ENCODE assay signal across 17 cellular contexts in the genomic region with DNA sequence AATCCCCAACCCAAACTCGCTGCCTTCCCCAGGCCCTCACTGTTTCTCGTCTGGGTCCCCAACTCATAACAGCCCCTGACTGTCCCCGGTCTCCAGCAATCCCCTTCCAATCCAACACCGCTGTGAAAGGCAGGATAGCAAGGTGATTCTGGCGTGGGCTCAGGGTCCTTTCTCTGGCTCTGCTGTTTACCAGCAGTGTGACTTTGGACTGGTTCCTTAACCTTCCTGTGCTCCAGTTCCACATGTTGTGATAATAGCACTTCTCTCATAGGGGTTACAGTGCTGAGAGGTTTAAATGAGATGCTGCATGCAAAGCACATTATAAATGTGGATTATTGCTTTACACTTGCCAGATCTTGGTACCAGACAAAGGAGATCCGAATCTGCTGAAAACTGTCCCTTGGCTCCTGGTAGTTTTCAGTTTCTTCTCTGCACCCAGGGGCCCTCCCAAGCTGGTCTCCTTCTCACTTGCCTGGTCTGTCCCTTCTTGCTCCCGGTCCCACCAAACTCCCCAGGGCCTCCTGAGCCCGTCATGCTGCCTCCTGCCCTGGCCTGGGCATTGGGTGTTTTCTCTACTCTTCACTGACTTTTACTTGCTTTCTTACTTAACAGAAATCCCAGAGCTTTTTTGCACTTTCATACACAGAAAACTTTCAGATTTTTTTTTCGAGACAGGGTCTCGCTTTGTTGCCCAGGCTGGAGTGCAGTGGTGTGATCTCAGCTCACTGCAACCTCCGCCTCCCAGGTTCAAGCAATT. TPM values are rescaled to one million over a fixed set of nuclear protein-coding genes. Genes with fewer than 3 reads are reported as not detected.
DNase-seq lines count a peak whose midpoint lies in the region; ATAC-seq and TF ChIP-seq lines count a peak whose summit lies in the region.
"Had no signal": no experiment of that assay in that cellular context is flagged by ENCODE, and none has a peak within 500 bp of the region (broad histone marks: within the 10 kb centered on the region; RNA-seq: fewer than 3 reads in every experiment).

No MANE protein-coding gene starts in this region.

- no peak overlapping the region for H3K27ac ChIP-seq in heart left ventricle
- H3K27ac ChIP-seq: HL-60 had no signal

- peak overlapping the region in 1 of 2 donors; percentile 20 for H3K4me3 Mint-ChIP-seq in activated T-cell treated with anti-CD3 and anti-CD28 coated beads, Interleukin-2, amount 50 U/mL, for 72 hours
- H3K4me3 Mint-ChIP-seq in central memory CD8-positive, alpha-beta T cell = no peak overlapping the region
- no peak overlapping the region for H3K4me3 Mint-ChIP-seq in stimulated activated effector memory CD8-positive, alpha-beta T cell treated with anti-CD3 and anti-CD28 coated beads, Interleukin-12 subunit alpha, Interleukin-12 subunit beta, amount 100 ng/mL, for 72 hours

- H3K4me1 Mint-ChIP-seq in activated T-cell treated with anti-CD3 and anti-CD28 coated beads, Interleukin-2, amount 50 U/mL, for 72 hours (ENCODE audit: low read depth) = peaks cover 97% of the 10 kb centered on the region
- peaks cover 58% of the 10 kb centered on the region for H3K4me1 Mint-ChIP-seq in central memory CD8-positive, alpha-beta T cell
- H3K4me1 Mint-ChIP-seq in stimulated activated effector memory CD8-positive, alpha-beta T cell treated with anti-CD3 and anti-CD28 coated beads, Interleukin-12 subunit alpha, Interleukin-12 subunit beta, amount 100 ng/mL, for 72 hours = peaks cover 92% of the 10 kb centered on the region

- TF ChIP-seq POLR2A in heart left ventricle (IDR thresholded peaks at IDR 0.05) = no peak

- H3K27ac Mint-ChIP-seq in activated T-cell treated with anti-CD3 and anti-CD28 coated beads, Interleukin-2, amount 50 U/mL, for 72 hours = peak overlapping the region; percentile 35
- H3K27ac Mint-ChIP-seq in central memory CD8-positive, alpha-beta T cell (ENCODE audit: low read depth) = peak overlapping the region; percentile 61
- H3K27ac Mint-ChIP-seq in stimulated activated effector memory CD8-positive, alpha-beta T cell treated with anti-CD3 and anti-CD28 coated beads, Interleukin-12 subunit alpha, Interleukin-12 subunit beta, amount 100 ng/mL, for 72 hours = peak overlapping the region; percentile 89

- intact Hi-C loops in heart left ventricle (cut with DNase I) = no loop called here

- no peaks in the 10 kb centered on the region for H3K36me3 ChIP-seq in heart left ventricle

- H3K4me3 ChIP-seq in heart left ventricle = no peak overlapping the region

- no peak for ATAC-seq in activated T-cell treated with anti-CD3 and anti-CD28 coated beads, Interleukin-2, amount 50 U/mL, for 72 hours (replicated peaks in 1 of 2)
- ATAC-seq in HG02798 (IDR thresholded peaks at IDR 0.05; ENCODE audit: poor library complexity, unreplicated experiment) = peak; percentile 16
- no peak for ATAC-seq in central memory CD8-positive, alpha-beta T cell (replicated peaks; ENCODE audit: extremely low read depth, poor library complexity, severe bottlenecking)
- no peak for ATAC-seq in stimulated activated effector memory CD8-positive, alpha-beta T cell treated with anti-CD3 and anti-CD28 coated beads, Interleukin-12 subunit alpha, Interleukin-12 subunit beta, amount 100 ng/mL, for 72 hours
- no peak for ATAC-seq in GM18519 (IDR thresholded peaks at IDR 0.05; ENCODE audit: low FRiP score, unreplicated experiment)
- ATAC-seq in heart left ventricle = no peak

- DNase-seq in activated T-cell treated with anti-CD3 and anti-CD28 coated beads, Interleukin-2, amount 50 U/mL, for 72 hours = no peak
- no peak for DNase-seq in activated T-cell treated with anti-CD3 and anti-CD28 coated beads, Interleukin-2, amount 50 U/mL, for 1 hour
- DNase-seq in central memory CD8-positive, alpha-beta T cell (ENCODE audit: low spot score in 2 of 2) = no peak
- DNase-seq in stimulated activated effector memory CD8-positive, alpha-beta T cell treated with anti-CD3 and anti-CD28 coated beads, Interleukin-12 subunit alpha, Interleukin-12 subunit beta, amount 100 ng/mL, for 72 hours (ENCODE audit: low spot score in 2 of 2) = no peak
- DNase-seq in heart left ventricle = no peak
- no peak for DNase-seq in activated CD8-positive, alpha-beta memory T cell treated with anti-CD3 and anti-CD28 coated beads, Interleukin-2, amount 50 U/mL, for 4 hours
- DNase-seq: cortex of kidney, KG1, mammary epithelial cell, NCI-H1105, NCI-H2171 treated with DMSO at 0.1 percent for 48 hours, nucleus accumbens had no signal

- WGBS in heart left ventricle, 4 donors = 92 to 94% (median 92%) methylated on average over 11 of the region's 11 CpGs

- no peaks in the 10 kb centered on the region for H3K9me3 ChIP-seq in heart left ventricle

- peaks cover 0 to 13% (median 0%) of the 10 kb centered on the region in 12 donors for H3K4me1 ChIP-seq in heart left ventricle

- H3K27me3 Mint-ChIP-seq in activated T-cell treated with anti-CD3 and anti-CD28 coated beads, Interleukin-2, amount 50 U/mL, for 72 hours (ENCODE audit: low read depth) = no peaks in the 10 kb centered on the region
- H3K27me3 Mint-ChIP-seq in central memory CD8-positive, alpha-beta T cell = no peaks in the 10 kb centered on the region

- no peaks in the 10 kb centered on the region for H3K36me3 Mint-ChIP-seq in activated T-cell treated with anti-CD3 and anti-CD28 coated beads, Interleukin-2, amount 50 U/mL, for 72 hours (ENCODE audit: insufficient read depth in 2 of 2)
- H3K36me3 Mint-ChIP-seq in central memory CD8-positive, alpha-beta T cell (ENCODE audit: insufficient read depth) = no peaks in the 10 kb centered on the region
- H3K36me3 Mint-ChIP-seq in stimulated activated effector memory CD8-positive, alpha-beta T cell treated with anti-CD3 and anti-CD28 coated beads, Interleukin-12 subunit alpha, Interleukin-12 subunit beta, amount 100 ng/mL, for 72 hours = peaks cover 25% of the 10 kb centered on the region

- no peaks in the 10 kb centered on the region for H3K27me3 ChIP-seq in heart left ventricle

- no peaks in the 10 kb centered on the region for H3K9me3 Mint-ChIP-seq in activated T-cell treated with anti-CD3 and anti-CD28 coated beads, Interleukin-2, amount 50 U/mL, for 72 hours
- H3K9me3 Mint-ChIP-seq in central memory CD8-positive, alpha-beta T cell = no peaks in the 10 kb centered on the region
- no peaks in the 10 kb centered on the region for H3K9me3 Mint-ChIP-seq in stimulated activated effector memory CD8-positive, alpha-beta T cell treated with anti-CD3 and anti-CD28 coated beads, Interleukin-12 subunit alpha, Interleukin-12 subunit beta, amount 100 ng/mL, for 72 hours

- TF ChIP-seq CTCF in heart left ventricle (IDR thresholded peaks at IDR 0.05) = no peak

RNA-seq across cellular contexts. Expression of a gene that starts 26.8 kb away (rescaled TPM):
- under 1 TPM; 0.21 to 0.26 TPM for total RNA-seq in activated T-cell treated with anti-CD3 and anti-CD28 coated beads, Interleukin-2, amount 50 U/mL, for 72 hours
- 1 to 10 TPM in 5 of 9 donors, under 1 TPM in 4; 0.09 to 3.4 (median 1.6) TPM for total RNA-seq in heart left ventricle
- under 1 TPM; 0.07 to 0.46 TPM for polyA plus RNA-seq in heart left ventricle
- total RNA-seq: G401, RPMI7951 had no signal
- polyA plus RNA-seq: mammary epithelial cell had no signal

RNA-seq across cellular contexts. Expression of a gene that starts 39.5 kb away (rescaled TPM):
- total RNA-seq in activated T-cell treated with anti-CD3 and anti-CD28 coated beads, Interleukin-2, amount 50 U/mL, for 72 hours = 10 to 100 TPM; 46.7 to 57.1 TPM
- total RNA-seq in heart left ventricle = 1 to 10 TPM in 8 of 9 donors, under 1 TPM in 1; 0.81 to 7.5 (median 1.9) TPM
- polyA plus RNA-seq in heart left ventricle = under 1 TPM; 0.53 to 0.98 TPM

Comparison
In these comparisons a context has a peak if more than half of its experiments do, and no peak if none do; other contexts are left out.
1. H3K27ac Mint-ChIP-seq: peak in every context shown above with its lines; median percentile 89 in stimulated activated effector memory CD8-positive, alpha-beta T cell treated with anti-CD3 and anti-CD28 coated beads, Interleukin-12 subunit alpha, Interleukin-12 subunit beta, amount 100 ng/mL, for 72 hours; 61 in central memory CD8-positive, alpha-beta T cell; 35 in activated T-cell treated with anti-CD3 and anti-CD28 coated beads, Interleukin-2, amount 50 U/mL, for 72 hours.
2. RNA of a gene that starts 39.5 kb away (total RNA-seq): 46.7 to 57.1 TPM in activated T-cell treated with anti-CD3 and anti-CD28 coated beads, Interleukin-2, amount 50 U/mL, for 72 hours; 0.81 to 7.5 TPM in heart left ventricle; every median in the first group is over 4 times any median in the second.